ENCODE assay signal across 10 cellular contexts in genomic region chr9:15211994-15212501, GRCh38.
A peak's percentile ranks its signal among the peaks of the same experiment; 100 is the strongest.
DNase-seq lines count a peak whose midpoint lies in the region; ATAC-seq, FAIRE-seq and TF ChIP-seq lines count a peak whose summit lies in the region.
"Had no signal": no experiment of that assay in that cellular context is flagged by ENCODE, and none has a peak within 500 bp of the region (broad histone marks: within the 10 kb centered on the region; RNA-seq: fewer than 3 reads in every experiment).

No MANE protein-coding gene starts in this region.

- TF ChIP-seq CTCF in fibroblast of mammary gland (conservative IDR thresholded peaks at IDR 0.05; ENCODE audit: control insufficient read depth, insufficient read depth, low read depth, low read length) (no peak), psoas muscle (IDR thresholded peaks at IDR 0.05) (no peak)

- in situ Hi-C loops in G401 (cut with HindIII; ENCODE audit: low sequenced_read_pairs), result no loop called here

- H3K27me3 ChIP-seq in psoas muscle (ENCODE audit: insufficient read depth in 3 of 3, low read length in 2 of 3), result no peaks in the 10 kb centered on the region
- H3K27me3 ChIP-seq: SJSA1 had no signal

- H3K27ac ChIP-seq in psoas muscle, result no peak overlapping the region
- H3K27ac ChIP-seq: SJSA1 had no signal

- peak; percentile 41 for DNase-seq in G401 (ENCODE audit: low spot score)
- peak; percentile 47 for DNase-seq in RCC 7860 (ENCODE audit: low spot score)
- DNase-seq in fibroblast of mammary gland (ENCODE audit: low read depth), result peak; percentile 38
- DNase-seq in psoas muscle, result no peak
- DNase-seq in left ventricle myocardium superior, result no peak

- no peaks in the 10 kb centered on the region for H3K4me1 ChIP-seq in psoas muscle
- H3K4me1 ChIP-seq: BE2C, SJSA1 had no signal

- H3K36me3 ChIP-seq in psoas muscle (ENCODE audit: insufficient read depth in 1 of 2, low read depth in 1 of 2), result no peaks in the 10 kb centered on the region
- H3K36me3 ChIP-seq: BE2C, SJSA1 had no signal

- no peaks in the 10 kb centered on the region for H3K9me3 ChIP-seq in psoas muscle
- H3K9me3 ChIP-seq: BE2C, SJSA1 had no signal

- ATAC-seq in psoas muscle (no peak), GM21619 (IDR thresholded peaks at IDR 0.05; ENCODE audit: unreplicated experiment) (no peak), left ventricle myocardium superior (no peak), GM21360 (IDR thresholded peaks at IDR 0.05; ENCODE audit: unreplicated experiment) (no peak), GM18520 (IDR thresholded peaks at IDR 0.05; ENCODE audit: unreplicated experiment) (no peak)

- peak; percentile 60 for FAIRE-seq in RCC 7860 (lab: Jason Lieb, UNC)

- intact Hi-C loops in psoas muscle (cut with DNase I), result loop anchor here (5.0 kb wide), 2 partner anchors 205 to 395 kb away; no protein-coding TSS in a partner anchor
- intact Hi-C loops in left ventricle myocardium superior (cut with micrococcal nuclease), result loop anchor here (10.0 kb wide), 1 partner anchor 393 kb away; no protein-coding TSS in a partner anchor

- no peak overlapping the region for H3K4me3 ChIP-seq in fibroblast of mammary gland (ENCODE audit: control insufficient read depth, low read depth, low read length)
- H3K4me3 ChIP-seq in psoas muscle, result peak overlapping the region; percentile 12
- H3K4me3 ChIP-seq: SJSA1 had no signal

- 82 to 87% (median 84%) methylated on average over 3 of the region's 3 CpGs for WGBS in psoas muscle, 3 donors

Comparison
In these comparisons a context has a peak if more than half of its experiments do, and no peak if none do; other contexts are left out.
1. DNase-seq: peak in G401 (single experiment), RCC 7860 (single experiment) and fibroblast of mammary gland (single experiment); none in psoas muscle (0 of 2) and left ventricle myocardium superior (single experiment).